2 cellular contexts compared by ENCODE assay signal in the genomic region with DNA sequence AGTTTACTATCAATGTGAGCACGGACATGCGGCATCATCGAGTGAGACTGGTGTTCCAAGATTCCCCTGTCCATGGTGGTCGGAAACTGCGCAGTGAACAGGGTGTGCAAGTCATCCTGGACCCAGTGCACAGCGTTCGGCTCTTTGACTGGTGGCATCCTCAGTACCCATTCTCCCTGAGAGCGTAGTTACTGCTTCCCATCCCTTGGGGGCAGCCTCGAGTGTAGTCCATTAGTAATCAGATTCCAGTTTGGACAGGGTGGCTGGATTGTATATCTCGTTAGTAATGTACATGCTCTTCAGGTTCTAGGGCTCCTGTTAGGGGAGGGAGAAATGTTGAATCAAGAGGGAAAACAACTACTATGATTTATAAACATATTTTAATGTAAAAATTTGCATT. TPM values are rescaled to one million over a fixed set of nuclear protein-coding genes. Genes with fewer than 3 reads are reported as not detected.
"Had no signal": no experiment of that assay in that cellular context is flagged by ENCODE, and none has a peak within 500 bp of the region (broad histone marks: within the 10 kb centered on the region; RNA-seq: fewer than 3 reads in every experiment).

No MANE protein-coding gene starts in this region.

RNA-seq across cellular contexts. Expression of a gene that starts 3.4 kb away (rescaled TPM):
- total RNA-seq: body of pancreas had no signal
- polyA plus RNA-seq: immature natural killer cell had no signal
